ENCODE assay signal across 20 cellular contexts in genomic region chr10:43351301-43351700, GRCh38. TPM values are rescaled to one million over a fixed set of nuclear protein-coding genes. Genes with fewer than 3 reads are reported as not detected.
DNase-seq lines count a peak whose midpoint lies in the region; ATAC-seq and TF ChIP-seq lines count a peak whose summit lies in the region.
"Had no signal": no experiment of that assay in that cellular context is flagged by ENCODE, and none has a peak within 500 bp of the region (broad histone marks: within the 10 kb centered on the region; RNA-seq: fewer than 3 reads in every experiment).

No MANE protein-coding gene starts in this region.

- H3K4me3 ChIP-seq in right atrium auricular region, result no peak overlapping the region
- H3K4me3 ChIP-seq: BLaER1 treated with 17β-estradiol and CSF1 and Interleukin-3, amounts not matched to agents 10 nM and 100 nM; GM12878 had no signal

- no peaks in the 10 kb centered on the region for H3K9me3 ChIP-seq in right atrium auricular region
- H3K9me3 ChIP-seq: BLaER1 treated with 17β-estradiol and CSF1 and Interleukin-3, amounts not matched to agents 10 nM and 100 nM had no signal

- no peaks in the 10 kb centered on the region for H3K27me3 ChIP-seq in right atrium auricular region

- H3K36me3 ChIP-seq in right atrium auricular region, result no peaks in the 10 kb centered on the region
- H3K36me3 ChIP-seq: BLaER1 treated with 17β-estradiol and CSF1 and Interleukin-3, amounts not matched to agents 10 nM and 100 nM had no signal

- intact Hi-C loops in Right ventricle myocardium superior (cut with DNase I), result no loop called here

- no peak for ATAC-seq in Right ventricle myocardium superior (ENCODE audit: poor library complexity)
- ATAC-seq in GM19328 (IDR thresholded peaks at IDR 0.05; ENCODE audit: unreplicated experiment), result no peak
- ATAC-seq: CD8-positive, alpha-beta T cell; GM12878; HepG2 had no signal

- H3K4me1 ChIP-seq in right atrium auricular region, result peaks cover 0 to 9% of the 10 kb centered on the region in 2 donors

- TF ChIP-seq CTCF in right atrium auricular region (IDR thresholded peaks at IDR 0.05), result no peak

- H3K27ac ChIP-seq in right atrium auricular region (no peak overlapping the region), angular gyrus (ENCODE audit: low read depth, low read length) (peak overlapping the region; percentile 52)
- H3K27ac ChIP-seq: BLaER1 treated with 17β-estradiol and CSF1 and Interleukin-3, amounts not matched to agents 10 nM and 100 nM had no signal

- DNase-seq in Right ventricle myocardium superior, result peak; percentile 25
- DNase-seq in right atrium auricular region (ENCODE audit: low spot score), result no peak
- peak; percentile 1 for DNase-seq in iPS-NIHi11 (ENCODE audit: low spot score)
- DNase-seq in NCI-H187 (lab: John Stamatoyannopoulos, UW), result no peak
- DNase-seq in NCI-H446 (lab: John Stamatoyannopoulos, UW), result no peak
- DNase-seq: 8988T; CD8-positive, alpha-beta T cell; DMS 273 treated with DMSO at 0.1 percent for 48 hours; DND-41; EL; H9 had no signal

RNA-seq across cellular contexts. Expression of gene FXYD4, which starts 20.1 kb away (rescaled TPM):
- total RNA-seq in Right ventricle myocardium superior, result not detected
- total RNA-seq in right atrium auricular region, result not detected
- total RNA-seq: A673; B cell; CD8-positive, alpha-beta T cell; G401; GM12878; H1; H9; HepG2 had no signal

RNA-seq across cellular contexts. Expression of gene HNRNPF, which starts 57.7 kb away (rescaled TPM):
- total RNA-seq in Right ventricle myocardium superior (77.5 TPM), right atrium auricular region (10 to 100 TPM; 57.8 to 78.7 TPM)

Comparison
In these comparisons a context has a peak if more than half of its experiments do, and no peak if none do; other contexts are left out.
1. DNase-seq: peak in Right ventricle myocardium superior (single experiment) and iPS-NIHi11 (single experiment); none in right atrium auricular region (single experiment), NCI-H187 (0 of 2) and NCI-H446 (0 of 2).